Comparison of ENCODE assay signal across 11 cellular contexts in the genomic region with DNA sequence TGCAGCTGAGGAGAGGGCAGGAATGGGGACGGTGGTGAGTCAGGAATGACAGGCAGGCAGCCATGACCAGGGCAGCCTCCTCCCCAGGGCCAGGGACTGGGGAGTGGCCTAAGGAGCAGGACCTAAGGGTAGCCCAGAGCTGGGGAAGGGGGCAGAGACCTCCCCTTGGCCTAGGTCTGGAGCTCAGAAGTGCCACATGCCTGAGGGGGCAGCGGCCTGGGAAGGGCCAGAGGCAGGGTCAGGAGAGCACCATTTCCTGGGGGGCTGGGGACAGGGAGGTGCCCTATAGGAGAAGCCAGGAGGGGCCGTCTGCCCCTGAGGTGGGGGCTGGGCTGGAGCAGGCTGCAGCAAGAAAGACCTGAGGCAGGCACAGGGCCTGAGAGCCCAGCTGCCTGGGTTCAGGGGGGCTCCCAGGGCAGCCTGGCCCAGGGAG. TPM values are rescaled to one million over a fixed set of nuclear protein-coding genes. Genes with fewer than 3 reads are reported as not detected.
A peak's percentile ranks its signal among the peaks of the same experiment; 100 is the strongest.
DNase-seq lines count a peak whose midpoint lies in the region; ATAC-seq lines count a peak whose summit lies in the region.
"Had no signal": no experiment of that assay in that cellular context is flagged by ENCODE, and none has a peak within 500 bp of the region (broad histone marks: within the 10 kb centered on the region; RNA-seq: fewer than 3 reads in every experiment).

No MANE protein-coding gene starts in this region.

- H3K4me3 Mint-ChIP-seq in stimulated activated naive CD8-positive, alpha-beta T cell treated with anti-CD3 and anti-CD28 coated beads, Interleukin-15, Interleukin-2, amounts not matched to agents 100 ng/mL and 50 ng/mL, for 24 hours = no peak overlapping the region
- H3K4me3 Mint-ChIP-seq: nephron had no signal

- no peak for DNase-seq in stimulated activated naive CD8-positive, alpha-beta T cell treated with anti-CD3 and anti-CD28 coated beads, Interleukin-15, Interleukin-2, amounts not matched to agents 100 U/mL and 50 U/mL, for 24 hours
- peak; percentile 41 for DNase-seq in astrocyte of the hippocampus (ENCODE audit: low read depth, low spot score)
- peak; percentile 24 for DNase-seq in myocyte (ENCODE audit: low read depth)
- no peak for DNase-seq in A172 (ENCODE audit: low spot score)
- DNase-seq in retina = no peak
- DNase-seq in anterior cingulate cortex (lab: John Stamatoyannopoulos, UW) = no peak
- DNase-seq: NCI-H1417 treated with DMSO at 0.1 percent for 48 hours, NCI-H510A treated with DMSO at 0.1 percent for 48 hours had no signal

- H3K9me3 Mint-ChIP-seq in stimulated activated naive CD8-positive, alpha-beta T cell treated with anti-CD3 and anti-CD28 coated beads, Interleukin-15, Interleukin-2, amounts not matched to agents 100 ng/mL and 50 ng/mL, for 24 hours = no peaks in the 10 kb centered on the region
- H3K9me3 Mint-ChIP-seq: nephron had no signal

- no peak for ATAC-seq in stimulated activated naive CD8-positive, alpha-beta T cell treated with anti-CD3 and anti-CD28 coated beads, Interleukin-15, Interleukin-2, amounts not matched to agents 100 U/mL and 50 U/mL, for 24 hours
- ATAC-seq in HG03469 (IDR thresholded peaks at IDR 0.05; ENCODE audit: unreplicated experiment) = no peak

- peaks cover 86% of the 10 kb centered on the region for H3K36me3 Mint-ChIP-seq in stimulated activated naive CD8-positive, alpha-beta T cell treated with anti-CD3 and anti-CD28 coated beads, Interleukin-15, Interleukin-2, amounts not matched to agents 100 ng/mL and 50 ng/mL, for 24 hours (ENCODE audit: low read depth)

- no peaks in the 10 kb centered on the region for H3K27me3 Mint-ChIP-seq in stimulated activated naive CD8-positive, alpha-beta T cell treated with anti-CD3 and anti-CD28 coated beads, Interleukin-15, Interleukin-2, amounts not matched to agents 100 ng/mL and 50 ng/mL, for 24 hours

- H3K4me1 Mint-ChIP-seq in stimulated activated naive CD8-positive, alpha-beta T cell treated with anti-CD3 and anti-CD28 coated beads, Interleukin-15, Interleukin-2, amounts not matched to agents 100 ng/mL and 50 ng/mL, for 24 hours (ENCODE audit: low read depth) = peaks cover 75% of the 10 kb centered on the region

- peak overlapping the region; percentile 74 for H3K27ac Mint-ChIP-seq in stimulated activated naive CD8-positive, alpha-beta T cell treated with anti-CD3 and anti-CD28 coated beads, Interleukin-15, Interleukin-2, amounts not matched to agents 100 ng/mL and 50 ng/mL, for 24 hours

RNA-seq across cellular contexts. Expression of a gene that starts 20.9 kb away (rescaled TPM):
- 45.4 and 54.0 TPM in 2 replicates for total RNA-seq in myocyte
- polyA plus RNA-seq in myocyte (2012) = 32.4 TPM
- 57.2 and 57.8 TPM in 2 replicates for total RNA-seq in A172 (2014; rRNA removed; shearing (Covaris generic))

RNA-seq across cellular contexts. Expression of a gene that starts 46.0 kb away (rescaled TPM):
- 0.48 TPM in 1 of 2 replicates, not detected in the other for total RNA-seq in myocyte
- 0.06 TPM for polyA plus RNA-seq in myocyte (2012)
- 3.2 and 3.9 TPM in 2 replicates for total RNA-seq in A172 (2014; rRNA removed; shearing (Covaris generic))

Comparison
In these comparisons a context has a peak if more than half of its experiments do, and no peak if none do; other contexts are left out.
1. DNase-seq: peak in astrocyte of the hippocampus (single experiment) and myocyte (single experiment); none in stimulated activated naive CD8-positive, alpha-beta T cell treated with anti-CD3 and anti-CD28 coated beads, Interleukin-15, Interleukin-2, amounts not matched to agents 100 U/mL and 50 U/mL, for 24 hours (single experiment), A172 (single experiment), retina (single experiment) and anterior cingulate cortex (0 of 58).